1 cellular context compared by ENCODE assay signal in the genomic region with DNA sequence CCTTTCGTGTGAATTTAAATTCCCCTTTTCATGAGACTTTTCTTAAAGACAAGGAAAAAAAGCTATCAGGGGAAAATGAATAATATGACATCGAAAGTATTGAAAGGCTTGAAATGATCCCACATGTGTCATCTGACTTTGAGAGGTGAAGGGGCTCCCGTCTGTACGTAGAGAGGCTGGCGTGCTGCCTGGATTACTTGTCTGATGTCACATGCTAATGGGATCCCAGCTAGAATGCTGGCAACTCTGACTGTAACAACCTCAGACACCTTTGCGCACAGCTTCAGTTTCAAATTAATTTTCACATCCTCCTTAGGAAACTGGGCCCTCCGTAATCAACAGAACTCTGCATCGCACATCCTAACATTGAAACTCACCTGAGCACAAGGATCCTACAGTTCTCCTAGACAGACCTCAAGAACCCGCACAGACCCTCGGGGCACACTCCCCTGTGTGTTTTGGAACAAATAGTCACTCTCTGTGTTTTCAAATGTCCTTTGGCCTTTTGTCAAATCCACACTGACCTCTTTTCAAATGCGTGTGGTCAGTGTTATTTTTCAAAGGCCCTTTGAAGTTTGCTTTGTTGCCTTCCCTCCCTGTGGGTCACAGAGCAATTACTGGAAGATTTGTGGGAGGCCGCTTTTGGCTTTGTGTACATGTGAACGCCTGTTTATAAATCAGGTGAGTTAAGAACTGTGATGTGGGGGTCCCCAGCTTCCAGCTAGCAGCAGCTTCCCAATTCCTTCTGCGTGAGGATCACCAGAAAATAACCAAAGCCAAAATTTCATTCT.
TF ChIP-seq lines count a peak whose summit lies in the region.

No MANE protein-coding gene starts in this region.

TF ChIP-seq in HepG2, 621 proteins besides CTCF, POLR2A, EP300 and RAD21 (continued from another document and continues in another):
- TF ChIP-seq, protein P1, sequence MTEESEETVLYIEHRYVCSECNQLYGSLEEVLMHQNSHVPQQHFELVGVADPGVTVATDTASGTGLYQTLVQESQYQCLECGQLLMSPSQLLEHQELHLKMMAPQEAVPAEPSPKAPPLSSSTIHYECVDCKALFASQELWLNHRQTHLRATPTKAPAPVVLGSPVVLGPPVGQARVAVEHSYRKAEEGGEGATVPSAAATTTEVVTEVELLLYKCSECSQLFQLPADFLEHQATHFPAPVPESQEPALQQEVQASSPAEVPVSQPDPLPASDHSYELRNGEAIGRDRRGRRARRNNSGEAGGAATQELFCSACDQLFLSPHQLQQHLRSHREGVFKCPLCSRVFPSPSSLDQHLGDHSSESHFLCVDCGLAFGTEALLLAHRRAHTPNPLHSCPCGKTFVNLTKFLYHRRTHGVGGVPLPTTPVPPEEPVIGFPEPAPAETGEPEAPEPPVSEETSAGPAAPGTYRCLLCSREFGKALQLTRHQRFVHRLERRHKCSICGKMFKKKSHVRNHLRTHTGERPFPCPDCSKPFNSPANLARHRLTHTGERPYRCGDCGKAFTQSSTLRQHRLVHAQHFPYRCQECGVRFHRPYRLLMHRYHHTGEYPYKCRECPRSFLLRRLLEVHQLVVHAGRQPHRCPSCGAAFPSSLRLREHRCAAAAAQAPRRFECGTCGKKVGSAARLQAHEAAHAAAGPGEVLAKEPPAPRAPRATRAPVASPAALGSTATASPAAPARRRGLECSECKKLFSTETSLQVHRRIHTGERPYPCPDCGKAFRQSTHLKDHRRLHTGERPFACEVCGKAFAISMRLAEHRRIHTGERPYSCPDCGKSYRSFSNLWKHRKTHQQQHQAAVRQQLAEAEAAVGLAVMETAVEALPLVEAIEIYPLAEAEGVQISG (CRISPR knock-in tag; IDR thresholded peaks at IDR 0.05): peak; percentile 81
- TF ChIP-seq, protein P2, sequence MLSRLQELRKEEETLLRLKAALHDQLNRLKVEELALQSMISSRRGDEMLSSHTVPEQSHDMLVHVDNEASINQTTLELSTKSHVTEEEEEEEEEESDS (CRISPR knock-in tag; IDR thresholded peaks at IDR 0.05; ENCODE audit: borderline replicate concordance): no peak; the same call in 1 of the 2 replicates
- TF ChIP-seq, protein P3, sequence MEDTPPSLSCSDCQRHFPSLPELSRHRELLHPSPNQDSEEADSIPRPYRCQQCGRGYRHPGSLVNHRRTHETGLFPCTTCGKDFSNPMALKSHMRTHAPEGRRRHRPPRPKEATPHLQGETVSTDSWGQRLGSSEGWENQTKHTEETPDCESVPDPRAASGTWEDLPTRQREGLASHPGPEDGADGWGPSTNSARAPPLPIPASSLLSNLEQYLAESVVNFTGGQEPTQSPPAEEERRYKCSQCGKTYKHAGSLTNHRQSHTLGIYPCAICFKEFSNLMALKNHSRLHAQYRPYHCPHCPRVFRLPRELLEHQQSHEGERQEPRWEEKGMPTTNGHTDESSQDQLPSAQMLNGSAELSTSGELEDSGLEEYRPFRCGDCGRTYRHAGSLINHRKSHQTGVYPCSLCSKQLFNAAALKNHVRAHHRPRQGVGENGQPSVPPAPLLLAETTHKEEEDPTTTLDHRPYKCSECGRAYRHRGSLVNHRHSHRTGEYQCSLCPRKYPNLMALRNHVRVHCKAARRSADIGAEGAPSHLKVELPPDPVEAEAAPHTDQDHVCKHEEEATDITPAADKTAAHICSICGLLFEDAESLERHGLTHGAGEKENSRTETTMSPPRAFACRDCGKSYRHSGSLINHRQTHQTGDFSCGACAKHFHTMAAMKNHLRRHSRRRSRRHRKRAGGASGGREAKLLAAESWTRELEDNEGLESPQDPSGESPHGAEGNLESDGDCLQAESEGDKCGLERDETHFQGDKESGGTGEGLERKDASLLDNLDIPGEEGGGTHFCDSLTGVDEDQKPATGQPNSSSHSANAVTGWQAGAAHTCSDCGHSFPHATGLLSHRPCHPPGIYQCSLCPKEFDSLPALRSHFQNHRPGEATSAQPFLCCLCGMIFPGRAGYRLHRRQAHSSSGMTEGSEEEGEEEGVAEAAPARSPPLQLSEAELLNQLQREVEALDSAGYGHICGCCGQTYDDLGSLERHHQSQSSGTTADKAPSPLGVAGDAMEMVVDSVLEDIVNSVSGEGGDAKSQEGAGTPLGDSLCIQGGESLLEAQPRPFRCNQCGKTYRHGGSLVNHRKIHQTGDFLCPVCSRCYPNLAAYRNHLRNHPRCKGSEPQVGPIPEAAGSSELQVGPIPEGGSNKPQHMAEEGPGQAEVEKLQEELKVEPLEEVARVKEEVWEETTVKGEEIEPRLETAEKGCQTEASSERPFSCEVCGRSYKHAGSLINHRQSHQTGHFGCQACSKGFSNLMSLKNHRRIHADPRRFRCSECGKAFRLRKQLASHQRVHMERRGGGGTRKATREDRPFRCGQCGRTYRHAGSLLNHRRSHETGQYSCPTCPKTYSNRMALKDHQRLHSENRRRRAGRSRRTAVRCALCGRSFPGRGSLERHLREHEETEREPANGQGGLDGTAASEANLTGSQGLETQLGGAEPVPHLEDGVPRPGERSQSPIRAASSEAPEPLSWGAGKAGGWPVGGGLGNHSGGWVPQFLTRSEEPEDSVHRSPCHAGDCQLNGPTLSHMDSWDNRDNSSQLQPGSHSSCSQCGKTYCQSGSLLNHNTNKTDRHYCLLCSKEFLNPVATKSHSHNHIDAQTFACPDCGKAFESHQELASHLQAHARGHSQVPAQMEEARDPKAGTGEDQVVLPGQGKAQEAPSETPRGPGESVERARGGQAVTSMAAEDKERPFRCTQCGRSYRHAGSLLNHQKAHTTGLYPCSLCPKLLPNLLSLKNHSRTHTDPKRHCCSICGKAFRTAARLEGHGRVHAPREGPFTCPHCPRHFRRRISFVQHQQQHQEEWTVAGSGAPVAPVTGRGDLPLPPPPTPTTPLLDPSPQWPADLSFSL (CRISPR knock-in tag; IDR thresholded peaks at IDR 0.05): peak; percentile 79; the same call in 1 of the 2 replicates
- peak; percentile 64 for TF ChIP-seq BORCS8-MEF2B (CRISPR knock-in tag; IDR thresholded peaks at IDR 0.05)
- peak; percentile 93 for TF ChIP-seq MBD4 (IDR thresholded peaks at IDR 0.05; ENCODE audit: borderline replicate concordance, low read length)
- peak; percentile 99 for TF ChIP-seq TBX2 (CRISPR knock-in tag; IDR thresholded peaks at IDR 0.05; ENCODE audit: borderline replicate concordance)
- TF ChIP-seq ZNF550 (CRISPR knock-in tag; IDR thresholded peaks at IDR 0.05; ENCODE audit: borderline replicate concordance): no peak
- TF ChIP-seq RBM39 (IDR thresholded peaks at IDR 0.05; ENCODE audit: low read depth, low read length, poor library complexity, severe bottlenecking): no peak
- no peak for TF ChIP-seq POLR2AphosphoS2 (IDR thresholded peaks at IDR 0.05; ENCODE audit: low read depth, low read length)
- peak; percentile 99 for TF ChIP-seq ISL2 (CRISPR knock-in tag; IDR thresholded peaks at IDR 0.05)
- peak; percentile 99 for TF ChIP-seq FOXJ3 (CRISPR knock-in tag; IDR thresholded peaks at IDR 0.05; ENCODE audit: borderline replicate concordance)
- TF ChIP-seq, protein P4, sequence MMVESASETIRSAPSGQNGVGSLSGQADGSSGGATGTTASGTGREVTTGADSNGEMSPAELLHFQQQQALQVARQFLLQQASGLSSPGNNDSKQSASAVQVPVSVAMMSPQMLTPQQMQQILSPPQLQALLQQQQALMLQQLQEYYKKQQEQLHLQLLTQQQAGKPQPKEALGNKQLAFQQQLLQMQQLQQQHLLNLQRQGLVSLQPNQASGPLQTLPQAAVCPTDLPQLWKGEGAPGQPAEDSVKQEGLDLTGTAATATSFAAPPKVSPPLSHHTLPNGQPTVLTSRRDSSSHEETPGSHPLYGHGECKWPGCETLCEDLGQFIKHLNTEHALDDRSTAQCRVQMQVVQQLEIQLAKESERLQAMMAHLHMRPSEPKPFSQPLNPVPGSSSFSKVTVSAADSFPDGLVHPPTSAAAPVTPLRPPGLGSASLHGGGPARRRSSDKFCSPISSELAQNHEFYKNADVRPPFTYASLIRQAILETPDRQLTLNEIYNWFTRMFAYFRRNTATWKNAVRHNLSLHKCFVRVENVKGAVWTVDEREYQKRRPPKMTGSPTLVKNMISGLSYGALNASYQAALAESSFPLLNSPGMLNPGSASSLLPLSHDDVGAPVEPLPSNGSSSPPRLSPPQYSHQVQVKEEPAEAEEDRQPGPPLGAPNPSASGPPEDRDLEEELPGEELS (CRISPR knock-in tag; IDR thresholded peaks at IDR 0.05): peak; percentile 99
- TF ChIP-seq TOPORS (CRISPR knock-in tag; IDR thresholded peaks at IDR 0.05): no peak
- TF ChIP-seq, protein P5, sequence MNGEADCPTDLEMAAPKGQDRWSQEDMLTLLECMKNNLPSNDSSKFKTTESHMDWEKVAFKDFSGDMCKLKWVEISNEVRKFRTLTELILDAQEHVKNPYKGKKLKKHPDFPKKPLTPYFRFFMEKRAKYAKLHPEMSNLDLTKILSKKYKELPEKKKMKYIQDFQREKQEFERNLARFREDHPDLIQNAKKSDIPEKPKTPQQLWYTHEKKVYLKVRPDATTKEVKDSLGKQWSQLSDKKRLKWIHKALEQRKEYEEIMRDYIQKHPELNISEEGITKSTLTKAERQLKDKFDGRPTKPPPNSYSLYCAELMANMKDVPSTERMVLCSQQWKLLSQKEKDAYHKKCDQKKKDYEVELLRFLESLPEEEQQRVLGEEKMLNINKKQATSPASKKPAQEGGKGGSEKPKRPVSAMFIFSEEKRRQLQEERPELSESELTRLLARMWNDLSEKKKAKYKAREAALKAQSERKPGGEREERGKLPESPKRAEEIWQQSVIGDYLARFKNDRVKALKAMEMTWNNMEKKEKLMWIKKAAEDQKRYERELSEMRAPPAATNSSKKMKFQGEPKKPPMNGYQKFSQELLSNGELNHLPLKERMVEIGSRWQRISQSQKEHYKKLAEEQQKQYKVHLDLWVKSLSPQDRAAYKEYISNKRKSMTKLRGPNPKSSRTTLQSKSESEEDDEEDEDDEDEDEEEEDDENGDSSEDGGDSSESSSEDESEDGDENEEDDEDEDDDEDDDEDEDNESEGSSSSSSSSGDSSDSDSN (CRISPR knock-in tag; IDR thresholded peaks at IDR 0.05): no peak
- TF ChIP-seq, protein P6, sequence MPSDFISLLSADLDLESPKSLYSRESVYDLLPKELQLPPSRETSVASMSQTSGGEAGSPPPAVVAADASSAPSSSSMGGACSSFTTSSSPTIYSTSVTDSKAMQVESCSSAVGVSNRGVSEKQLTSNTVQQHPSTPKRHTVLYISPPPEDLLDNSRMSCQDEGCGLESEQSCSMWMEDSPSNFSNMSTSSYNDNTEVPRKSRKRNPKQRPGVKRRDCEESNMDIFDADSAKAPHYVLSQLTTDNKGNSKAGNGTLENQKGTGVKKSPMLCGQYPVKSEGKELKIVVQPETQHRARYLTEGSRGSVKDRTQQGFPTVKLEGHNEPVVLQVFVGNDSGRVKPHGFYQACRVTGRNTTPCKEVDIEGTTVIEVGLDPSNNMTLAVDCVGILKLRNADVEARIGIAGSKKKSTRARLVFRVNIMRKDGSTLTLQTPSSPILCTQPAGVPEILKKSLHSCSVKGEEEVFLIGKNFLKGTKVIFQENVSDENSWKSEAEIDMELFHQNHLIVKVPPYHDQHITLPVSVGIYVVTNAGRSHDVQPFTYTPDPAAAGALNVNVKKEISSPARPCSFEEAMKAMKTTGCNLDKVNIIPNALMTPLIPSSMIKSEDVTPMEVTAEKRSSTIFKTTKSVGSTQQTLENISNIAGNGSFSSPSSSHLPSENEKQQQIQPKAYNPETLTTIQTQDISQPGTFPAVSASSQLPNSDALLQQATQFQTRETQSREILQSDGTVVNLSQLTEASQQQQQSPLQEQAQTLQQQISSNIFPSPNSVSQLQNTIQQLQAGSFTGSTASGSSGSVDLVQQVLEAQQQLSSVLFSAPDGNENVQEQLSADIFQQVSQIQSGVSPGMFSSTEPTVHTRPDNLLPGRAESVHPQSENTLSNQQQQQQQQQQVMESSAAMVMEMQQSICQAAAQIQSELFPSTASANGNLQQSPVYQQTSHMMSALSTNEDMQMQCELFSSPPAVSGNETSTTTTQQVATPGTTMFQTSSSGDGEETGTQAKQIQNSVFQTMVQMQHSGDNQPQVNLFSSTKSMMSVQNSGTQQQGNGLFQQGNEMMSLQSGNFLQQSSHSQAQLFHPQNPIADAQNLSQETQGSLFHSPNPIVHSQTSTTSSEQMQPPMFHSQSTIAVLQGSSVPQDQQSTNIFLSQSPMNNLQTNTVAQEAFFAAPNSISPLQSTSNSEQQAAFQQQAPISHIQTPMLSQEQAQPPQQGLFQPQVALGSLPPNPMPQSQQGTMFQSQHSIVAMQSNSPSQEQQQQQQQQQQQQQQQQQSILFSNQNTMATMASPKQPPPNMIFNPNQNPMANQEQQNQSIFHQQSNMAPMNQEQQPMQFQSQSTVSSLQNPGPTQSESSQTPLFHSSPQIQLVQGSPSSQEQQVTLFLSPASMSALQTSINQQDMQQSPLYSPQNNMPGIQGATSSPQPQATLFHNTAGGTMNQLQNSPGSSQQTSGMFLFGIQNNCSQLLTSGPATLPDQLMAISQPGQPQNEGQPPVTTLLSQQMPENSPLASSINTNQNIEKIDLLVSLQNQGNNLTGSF (CRISPR knock-in tag; IDR thresholded peaks at IDR 0.05): no peak
- TF ChIP-seq, protein P7, sequence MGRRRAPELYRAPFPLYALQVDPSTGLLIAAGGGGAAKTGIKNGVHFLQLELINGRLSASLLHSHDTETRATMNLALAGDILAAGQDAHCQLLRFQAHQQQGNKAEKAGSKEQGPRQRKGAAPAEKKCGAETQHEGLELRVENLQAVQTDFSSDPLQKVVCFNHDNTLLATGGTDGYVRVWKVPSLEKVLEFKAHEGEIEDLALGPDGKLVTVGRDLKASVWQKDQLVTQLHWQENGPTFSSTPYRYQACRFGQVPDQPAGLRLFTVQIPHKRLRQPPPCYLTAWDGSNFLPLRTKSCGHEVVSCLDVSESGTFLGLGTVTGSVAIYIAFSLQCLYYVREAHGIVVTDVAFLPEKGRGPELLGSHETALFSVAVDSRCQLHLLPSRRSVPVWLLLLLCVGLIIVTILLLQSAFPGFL (CRISPR knock-in tag; IDR thresholded peaks at IDR 0.05): no peak
- no peak for TF ChIP-seq GTF2F1 (IDR thresholded peaks at IDR 0.05; ENCODE audit: low read length)
- no peak for TF ChIP-seq ZNF776 (CRISPR knock-in tag; IDR thresholded peaks at IDR 0.05)
- peak; percentile 79 for TF ChIP-seq ZNF564 (CRISPR knock-in tag; IDR thresholded peaks at IDR 0.05)
- TF ChIP-seq ZNF547 (CRISPR knock-in tag; IDR thresholded peaks at IDR 0.05): peak; percentile 75
- TF ChIP-seq U2AF1 (optimal IDR thresholded peaks at IDR 0.05; ENCODE audit: low read depth, low read length): no peak
- TF ChIP-seq SKI (IDR thresholded peaks at IDR 0.05; ENCODE audit: partially characterized antibody): peak; percentile 75
- 0 out of 2 replicates have a peak, but pooled peaks have one; percentile 26 for TF ChIP-seq RNF2 (conservative IDR thresholded peaks at IDR 0.05; ENCODE audit: low read depth)
- TF ChIP-seq KDM5B (CRISPR knock-in tag; IDR thresholded peaks at IDR 0.05; ENCODE audit: borderline replicate concordance): no peak
- TF ChIP-seq NCOA5 (CRISPR knock-in tag; IDR thresholded peaks at IDR 0.05): no peak
- no peak; the same call in 1 of the 2 replicates for TF ChIP-seq KLF9 (CRISPR knock-in tag; IDR thresholded peaks at IDR 0.05; ENCODE audit: low read depth)
- TF ChIP-seq, protein P8, sequence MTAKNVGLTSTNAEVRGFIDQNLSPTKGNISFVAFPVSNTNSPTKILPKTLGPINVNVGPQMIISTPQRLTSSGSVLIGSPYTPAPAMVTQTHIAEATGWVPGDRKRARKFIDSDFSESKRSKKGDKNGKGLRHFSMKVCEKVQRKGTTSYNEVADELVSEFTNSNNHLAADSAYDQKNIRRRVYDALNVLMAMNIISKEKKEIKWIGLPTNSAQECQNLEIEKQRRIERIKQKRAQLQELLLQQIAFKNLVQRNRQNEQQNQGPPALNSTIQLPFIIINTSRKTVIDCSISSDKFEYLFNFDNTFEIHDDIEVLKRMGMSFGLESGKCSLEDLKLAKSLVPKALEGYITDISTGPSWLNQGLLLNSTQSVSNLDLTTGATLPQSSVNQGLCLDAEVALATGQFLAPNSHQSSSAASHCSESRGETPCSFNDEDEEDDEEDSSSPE (CRISPR knock-in tag; IDR thresholded peaks at IDR 0.05): peak; percentile 79; the same call in 1 of the 2 replicates
